In genomic region chr6:149967591-149967990, GRCh38 we compare ENCODE assay signal across 22 cellular contexts. TPM values are rescaled to one million over a fixed set of nuclear protein-coding genes. Genes with fewer than 3 reads are reported as not detected.
"Had no signal": no experiment of that assay in that cellular context is flagged by ENCODE, and none has a peak within 500 bp of the region (broad histone marks: within the 10 kb centered on the region; RNA-seq: fewer than 3 reads in every experiment).

No MANE protein-coding gene starts in this region.

- H3K4me3 ChIP-seq: MG63, SJCRH30 had no signal

- H3K27ac ChIP-seq: RWPE1, SJCRH30 had no signal

- H3K27me3 ChIP-seq: MG63, SJCRH30 had no signal

- H3K36me3 ChIP-seq: MG63, SJCRH30 had no signal

- ATAC-seq: HepG2, SK-N-SH treated with all-trans-retinoic acid at 6 μM for 48 hours had no signal

- DNase-seq: IMR-90, Karpas-422, KG1, MG63, NCI-H1092, NCI-H1105 treated with DMSO at 0.1 percent for 48 hours, NCI-H1417 treated with DMSO at 0.1 percent for 48 hours, NCI-H146, NCI-H1694 treated with DMSO at 0.1 percent for 48 hours, NCI-H1930, NCI-H2081, NCI-H2107, NCI-H2227 treated with DMSO at 0.1 percent for 48 hours, NCI-H524, NCI-H526 treated with DMSO at 0.1 percent for 48 hours, NCI-H748 treated with DMSO at 0.1 percent for 48 hours, SHP77 treated with DMSO at 0.1 percent for 48 hours, SJCRH30 had no signal

- H3K9me3 ChIP-seq: MG63, SJCRH30 had no signal

RNA-seq across cellular contexts. Expression of gene ULBP1, which starts 3.8 kb away (rescaled TPM):
- total RNA-seq: HT1080 had no signal

RNA-seq across cellular contexts. Expression of gene ULBP2, which starts 25.8 kb away (rescaled TPM):
- total RNA-seq: HepG2 had no signal

RNA-seq across cellular contexts. Expression of gene RAET1G, which starts 44.7 kb away (rescaled TPM):
- total RNA-seq: HepG2, SJCRH30 had no signal

RNA-seq across cellular contexts. Expression of gene RAET1L, which starts 57.7 kb away (rescaled TPM):
- total RNA-seq: HepG2, HT1080, IMR-90, SJCRH30 had no signal
